Comparison of ENCODE assay signal across 35 cellular contexts in the genomic region with DNA sequence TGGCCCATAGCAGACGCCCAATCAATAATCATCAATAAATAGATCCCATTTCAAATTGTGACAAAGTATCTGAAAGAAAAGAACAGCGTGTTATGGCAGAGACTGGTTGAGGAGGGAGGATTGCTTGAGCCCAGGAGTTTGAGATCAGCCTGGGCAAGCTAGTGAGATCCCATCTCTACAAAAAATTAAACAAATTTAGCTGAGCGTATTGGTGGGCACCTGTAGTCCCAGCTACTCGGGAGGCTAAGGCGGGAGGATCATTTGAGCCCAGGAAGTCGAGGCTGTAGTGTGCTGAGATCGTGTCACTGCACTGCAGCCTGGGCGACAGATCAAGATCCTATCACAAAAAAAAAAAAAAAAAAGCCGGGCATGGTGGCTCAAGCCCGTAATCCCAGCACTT. TPM values are rescaled to one million over a fixed set of nuclear protein-coding genes. Genes with fewer than 3 reads are reported as not detected.
"Had no signal": no experiment of that assay in that cellular context is flagged by ENCODE, and none has a peak within 500 bp of the region (broad histone marks: within the 10 kb centered on the region; RNA-seq: fewer than 3 reads in every experiment).

No MANE protein-coding gene starts in this region.

- DNase-seq: Karpas-422, Kasumi-1, MG63, MM.1S, MV-4-11, NCI-H1048, NCI-H1092, NCI-H1092 treated with DMSO at 0.1 percent for 48 hours, NCI-H1105, NCI-H1105 treated with DMSO at 0.1 percent for 48 hours, NCI-H1417, NCI-H1417 treated with DMSO at 0.1 percent for 48 hours, NCI-H1436, NCI-H1436 treated with DMSO at 0.1 percent for 48 hours, NCI-H146, NCI-H1694, NCI-H1694 treated with DMSO at 0.1 percent for 48 hours, NCI-H187, NCI-H187 treated with DMSO at 0.1 percent for 48 hours, NCI-H1930, NCI-H2029, NCI-H2029 treated with DMSO at 0.1 percent for 48 hours, NCI-H2081, NCI-H2081 treated with DMSO at 0.1 percent for 48 hours, NCI-H2107, NCI-H2171, NCI-H2171 treated with DMSO at 0.1 percent for 48 hours, NCI-H2227 treated with DMSO at 0.1 percent for 48 hours, NCI-H226, NCI-H345, NCI-H446, NCI-H446 treated with DMSO at 0.1 percent for 48 hours, NCI-H510A, NCI-H510A treated with DMSO at 0.1 percent for 48 hours had no signal

- H3K36me3 ChIP-seq: MG63 had no signal

- H3K27me3 ChIP-seq: MG63 had no signal

- H3K9me3 ChIP-seq: MG63 had no signal

- H3K4me3 ChIP-seq: MG63 had no signal

RNA-seq across cellular contexts. Expression of gene GNA15, which starts 48.1 kb away (rescaled TPM):
- total RNA-seq: M059J had no signal

RNA-seq across cellular contexts. Expression of gene TLE2, which starts 58.7 kb away (rescaled TPM):
- total RNA-seq: M059J had no signal
